ENCODE assay signal across 2 cellular contexts in the genomic region with DNA sequence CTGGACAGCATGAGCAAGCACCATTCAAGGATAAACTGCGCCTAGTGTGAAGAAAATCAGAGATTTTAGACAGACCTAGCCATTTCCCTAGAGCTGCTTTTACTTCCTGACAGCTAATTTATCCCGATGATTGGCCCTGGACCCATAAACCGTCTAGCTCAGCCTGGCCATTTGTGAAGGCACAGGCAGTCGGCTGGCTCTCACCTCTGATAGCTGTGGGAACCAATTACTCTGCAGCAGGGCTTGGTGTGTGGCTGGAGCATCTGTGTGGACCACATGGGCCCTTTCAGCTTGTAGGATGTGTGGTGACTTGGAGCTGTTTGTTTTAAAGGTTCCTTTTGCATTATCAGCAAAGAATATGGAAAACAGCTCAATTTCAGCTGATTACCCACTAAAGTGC.
TF ChIP-seq lines count a peak whose summit lies in the region.

No MANE protein-coding gene starts in this region.

TF ChIP-seq in SK-N-SH, 30 proteins besides CTCF, POLR2A, EP300 and RAD21 (continued from another document):
- TF ChIP-seq, protein P1, sequence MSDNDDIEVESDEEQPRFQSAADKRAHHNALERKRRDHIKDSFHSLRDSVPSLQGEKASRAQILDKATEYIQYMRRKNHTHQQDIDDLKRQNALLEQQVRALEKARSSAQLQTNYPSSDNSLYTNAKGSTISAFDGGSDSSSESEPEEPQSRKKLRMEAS (IDR thresholded peaks at IDR 0.05; ENCODE audit: low read depth) = no peak
- TF ChIP-seq, protein P2, sequence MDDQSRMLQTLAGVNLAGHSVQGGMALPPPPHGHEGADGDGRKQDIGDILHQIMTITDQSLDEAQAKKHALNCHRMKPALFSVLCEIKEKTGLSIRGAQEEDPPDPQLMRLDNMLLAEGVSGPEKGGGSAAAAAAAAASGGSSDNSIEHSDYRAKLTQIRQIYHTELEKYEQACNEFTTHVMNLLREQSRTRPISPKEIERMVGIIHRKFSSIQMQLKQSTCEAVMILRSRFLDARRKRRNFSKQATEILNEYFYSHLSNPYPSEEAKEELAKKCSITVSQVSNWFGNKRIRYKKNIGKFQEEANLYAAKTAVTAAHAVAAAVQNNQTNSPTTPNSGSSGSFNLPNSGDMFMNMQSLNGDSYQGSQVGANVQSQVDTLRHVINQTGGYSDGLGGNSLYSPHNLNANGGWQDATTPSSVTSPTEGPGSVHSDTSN (IDR thresholded peaks at IDR 0.05) = no peak
- TF ChIP-seq MXI1 (IDR thresholded peaks at IDR 0.05; ENCODE audit: low read depth, low read length) (no peak), SIN3A (IDR thresholded peaks at IDR 0.05; ENCODE audit: borderline replicate concordance, low read depth, low read length) (no peak), MEF2A (IDR thresholded peaks at IDR 0.05; ENCODE audit: borderline replicate concordance, low read depth) (no peak), JUND (IDR thresholded peaks at IDR 0.05) (no peak), NRF1 (IDR thresholded peaks at IDR 0.05; ENCODE audit: low read depth, low read length) (no peak), ELF1 (IDR thresholded peaks at IDR 0.05) (no peak), TAF1 (IDR thresholded peaks at IDR 0.05; ENCODE audit: borderline replicate concordance, low read depth, low read length) (no peak)
TF ChIP-seq in SK-N-SH: peak in this region for 0.

TF ChIP-seq in SK-N-SH treated with all-trans-retinoic acid at 6 μM for 48 hours, 23 proteins besides CTCF, POLR2A, EP300 and RAD21 (continued from another document):
- no peak for TF ChIP-seq SNAI2 (CRISPR knock-in tag; IDR thresholded peaks at IDR 0.05)
- TF ChIP-seq, protein P3, sequence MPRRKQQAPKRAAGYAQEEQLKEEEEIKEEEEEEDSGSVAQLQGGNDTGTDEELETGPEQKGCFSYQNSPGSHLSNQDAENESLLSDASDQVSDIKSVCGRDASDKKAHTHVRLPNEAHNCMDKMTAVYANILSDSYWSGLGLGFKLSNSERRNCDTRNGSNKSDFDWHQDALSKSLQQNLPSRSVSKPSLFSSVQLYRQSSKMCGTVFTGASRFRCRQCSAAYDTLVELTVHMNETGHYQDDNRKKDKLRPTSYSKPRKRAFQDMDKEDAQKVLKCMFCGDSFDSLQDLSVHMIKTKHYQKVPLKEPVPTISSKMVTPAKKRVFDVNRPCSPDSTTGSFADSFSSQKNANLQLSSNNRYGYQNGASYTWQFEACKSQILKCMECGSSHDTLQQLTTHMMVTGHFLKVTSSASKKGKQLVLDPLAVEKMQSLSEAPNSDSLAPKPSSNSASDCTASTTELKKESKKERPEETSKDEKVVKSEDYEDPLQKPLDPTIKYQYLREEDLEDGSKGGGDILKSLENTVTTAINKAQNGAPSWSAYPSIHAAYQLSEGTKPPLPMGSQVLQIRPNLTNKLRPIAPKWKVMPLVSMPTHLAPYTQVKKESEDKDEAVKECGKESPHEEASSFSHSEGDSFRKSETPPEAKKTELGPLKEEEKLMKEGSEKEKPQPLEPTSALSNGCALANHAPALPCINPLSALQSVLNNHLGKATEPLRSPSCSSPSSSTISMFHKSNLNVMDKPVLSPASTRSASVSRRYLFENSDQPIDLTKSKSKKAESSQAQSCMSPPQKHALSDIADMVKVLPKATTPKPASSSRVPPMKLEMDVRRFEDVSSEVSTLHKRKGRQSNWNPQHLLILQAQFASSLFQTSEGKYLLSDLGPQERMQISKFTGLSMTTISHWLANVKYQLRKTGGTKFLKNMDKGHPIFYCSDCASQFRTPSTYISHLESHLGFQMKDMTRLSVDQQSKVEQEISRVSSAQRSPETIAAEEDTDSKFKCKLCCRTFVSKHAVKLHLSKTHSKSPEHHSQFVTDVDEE (CRISPR knock-in tag; IDR thresholded peaks at IDR 0.05) = no peak
- no peak for TF ChIP-seq ZFP30 (CRISPR knock-in tag; IDR thresholded peaks at IDR 0.05)
- TF ChIP-seq GLIS3 (CRISPR knock-in tag; IDR thresholded peaks at IDR 0.05) = no peak
- TF ChIP-seq, protein P4, sequence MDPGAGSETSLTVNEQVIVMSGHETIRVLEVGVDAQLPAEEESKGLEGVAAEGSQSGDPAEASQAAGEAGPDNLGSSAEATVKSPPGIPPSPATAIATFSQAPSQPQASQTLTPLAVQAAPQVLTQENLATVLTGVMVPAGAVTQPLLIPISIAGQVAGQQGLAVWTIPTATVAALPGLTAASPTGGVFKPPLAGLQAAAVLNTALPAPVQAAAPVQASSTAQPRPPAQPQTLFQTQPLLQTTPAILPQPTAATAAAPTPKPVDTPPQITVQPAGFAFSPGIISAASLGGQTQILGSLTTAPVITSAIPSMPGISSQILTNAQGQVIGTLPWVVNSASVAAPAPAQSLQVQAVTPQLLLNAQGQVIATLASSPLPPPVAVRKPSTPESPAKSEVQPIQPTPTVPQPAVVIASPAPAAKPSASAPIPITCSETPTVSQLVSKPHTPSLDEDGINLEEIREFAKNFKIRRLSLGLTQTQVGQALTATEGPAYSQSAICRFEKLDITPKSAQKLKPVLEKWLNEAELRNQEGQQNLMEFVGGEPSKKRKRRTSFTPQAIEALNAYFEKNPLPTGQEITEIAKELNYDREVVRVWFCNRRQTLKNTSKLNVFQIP (CRISPR knock-in tag; IDR thresholded peaks at IDR 0.05; ENCODE audit: borderline replicate concordance, low read depth) = no peak
TF ChIP-seq in SK-N-SH treated with all-trans-retinoic acid at 6 μM for 48 hours: peak in this region for 0.
